ENCODE assay signal across 14 cellular contexts in the genomic region with DNA sequence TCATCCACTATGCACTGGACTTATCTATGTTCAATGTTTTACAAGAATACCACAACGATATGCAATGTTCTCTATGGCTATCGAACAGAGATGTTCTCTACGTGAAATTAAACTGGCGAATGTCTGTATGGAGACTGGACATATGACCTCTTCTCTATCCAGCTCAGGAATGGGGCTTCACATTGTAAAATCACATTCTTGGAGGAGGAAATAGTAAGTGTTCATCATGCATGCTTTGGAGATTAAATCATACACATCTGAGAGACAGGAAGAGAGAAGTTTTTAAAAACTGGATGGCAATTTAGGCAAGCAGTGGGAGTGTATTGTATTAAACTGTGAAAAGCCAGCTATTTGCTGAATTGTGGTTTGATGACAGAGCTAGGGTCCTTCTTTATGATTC. TPM values are rescaled to one million over a fixed set of nuclear protein-coding genes. Genes with fewer than 3 reads are reported as not detected.
DNase-seq lines count a peak whose midpoint lies in the region; ATAC-seq and TF ChIP-seq lines count a peak whose summit lies in the region.
"Had no signal": no experiment of that assay in that cellular context is flagged by ENCODE, and none has a peak within 500 bp of the region (broad histone marks: within the 10 kb centered on the region; RNA-seq: fewer than 3 reads in every experiment).

No MANE protein-coding gene starts in this region.

- H3K27ac Mint-ChIP-seq in chondrocyte (ENCODE audit: unreplicated experiment): peak overlapping the region; percentile 60
- H3K27ac Mint-ChIP-seq in stimulated activated naive B cell treated with anti-CD40 and anti-IgM and Interleukin-4, amounts not matched to agents 10 μg/mL and 1 μg/mL and 100 μg/mL, for 72 hours: no peak overlapping the region
- H3K27ac Mint-ChIP-seq: activated T-cell treated with anti-CD3 and anti-CD28 coated beads, Interleukin-2, amount 50 U/mL, for 24 hours; B cell had no signal

- no peaks in the 10 kb centered on the region for H3K27me3 Mint-ChIP-seq in chondrocyte (ENCODE audit: low read depth)
- peaks cover 4 to 6% of the 10 kb centered on the region in 2 donors for H3K27me3 Mint-ChIP-seq in stimulated activated naive B cell treated with anti-CD40 and anti-IgM and Interleukin-4, amounts not matched to agents 10 μg/mL and 1 μg/mL and 100 μg/mL, for 72 hours
- H3K27me3 Mint-ChIP-seq: activated T-cell treated with anti-CD3 and anti-CD28 coated beads, Interleukin-2, amount 50 U/mL, for 24 hours had no signal

- ATAC-seq in stimulated activated naive B cell treated with anti-CD40 and anti-IgM and Interleukin-4, amounts not matched to agents 10 μg/mL and 1 μg/mL and 100 μg/mL, for 72 hours (replicated peaks): no peak
- ATAC-seq in GM19397 (IDR thresholded peaks at IDR 0.05; ENCODE audit: unreplicated experiment): no peak
- ATAC-seq: K562 had no signal

- TF ChIP-seq CTCF in chondrocyte (IDR thresholded peaks at IDR 0.05): no peak

- peaks cover 14% of the 10 kb centered on the region for H3K9me3 Mint-ChIP-seq in chondrocyte (ENCODE audit: low read depth)
- peaks cover 7 to 8% of the 10 kb centered on the region in 2 donors for H3K9me3 Mint-ChIP-seq in stimulated activated naive B cell treated with anti-CD40 and anti-IgM and Interleukin-4, amounts not matched to agents 10 μg/mL and 1 μg/mL and 100 μg/mL, for 72 hours

- DNase-seq in AG08395 (ENCODE audit: low spot score) (peak; percentile 73), LHCN-M2 (ENCODE audit: low read depth) (peak; percentile 81), chondrocyte (ENCODE audit: low spot score) (no peak), lung microvascular endothelial cell (ENCODE audit: low read depth in 2 of 2) (peak; percentile 31 to 86), midbrain (lab: John Stamatoyannopoulos, UW) (no peak)
- DNase-seq in activated CD8-positive, alpha-beta memory T cell treated with anti-CD3 and anti-CD28 coated beads, Interleukin-2, amount 50 U/mL, for 48 hours: no peak
- DNase-seq in stimulated activated naive B cell treated with anti-CD40 and anti-IgM and Interleukin-4, amounts not matched to agents 10 μg/mL and 1 μg/mL and 100 μg/mL, for 72 hours: no peak
- DNase-seq: activated CD4-positive, alpha-beta T cell treated with anti-CD3 and anti-CD28 coated beads for 1 hour; activated T-cell treated with anti-CD3 and anti-CD28 coated beads, Interleukin-2, amount 50 U/mL, for 24 hours; NCI-H1930; stimulated activated CD8-positive, alpha-beta memory T cell treated with anti-CD3 and anti-CD28 coated beads, Interleukin-4, amount 100 ng/mL, for 48 hours had no signal

- peak overlapping the region; percentile 2 for H3K4me3 Mint-ChIP-seq in chondrocyte (ENCODE audit: unreplicated experiment)
- H3K4me3 Mint-ChIP-seq in stimulated activated naive B cell treated with anti-CD40 and anti-IgM and Interleukin-4, amounts not matched to agents 10 μg/mL and 1 μg/mL and 100 μg/mL, for 72 hours: no peak overlapping the region
- H3K4me3 Mint-ChIP-seq: activated T-cell treated with anti-CD3 and anti-CD28 coated beads, Interleukin-2, amount 50 U/mL, for 24 hours; B cell had no signal

- peaks cover 6% of the 10 kb centered on the region for H3K36me3 Mint-ChIP-seq in chondrocyte (ENCODE audit: low read depth)
- H3K36me3 Mint-ChIP-seq in stimulated activated naive B cell treated with anti-CD40 and anti-IgM and Interleukin-4, amounts not matched to agents 10 μg/mL and 1 μg/mL and 100 μg/mL, for 72 hours: peaks cover 5 to 6% of the 10 kb centered on the region in 2 donors

- H3K4me1 Mint-ChIP-seq in chondrocyte (ENCODE audit: low read depth): peaks cover 18% of the 10 kb centered on the region
- H3K4me1 Mint-ChIP-seq in stimulated activated naive B cell treated with anti-CD40 and anti-IgM and Interleukin-4, amounts not matched to agents 10 μg/mL and 1 μg/mL and 100 μg/mL, for 72 hours: no peaks in the 10 kb centered on the region
- H3K4me1 Mint-ChIP-seq: B cell had no signal

RNA-seq across cellular contexts. Expression of gene RGL1, which starts 47.9 kb away (rescaled TPM):
- total RNA-seq in LHCN-M2 (2014; rRNA removed) (15.7 and 17.0 TPM in 2 replicates), chondrocyte (20.9 to 37.9 TPM (median 21.1 TPM) in 3 replicates), lung microvascular endothelial cell (16.1 and 19.8 TPM in 2 replicates)
- polyA plus RNA-seq in LHCN-M2 (2012): 5.5 TPM

Comparison
In these comparisons a context has a peak if more than half of its experiments do, and no peak if none do; other contexts are left out.
1. DNase-seq: peak in AG08395 (single experiment), LHCN-M2 (single experiment) and lung microvascular endothelial cell (2 of 2); none in chondrocyte (single experiment), activated CD8-positive, alpha-beta memory T cell treated with anti-CD3 and anti-CD28 coated beads, Interleukin-2, amount 50 U/mL, for 48 hours (single experiment), stimulated activated naive B cell treated with anti-CD40 and anti-IgM and Interleukin-4, amounts not matched to agents 10 μg/mL and 1 μg/mL and 100 μg/mL, for 72 hours (single experiment) and midbrain (single experiment).